In the genomic region with DNA sequence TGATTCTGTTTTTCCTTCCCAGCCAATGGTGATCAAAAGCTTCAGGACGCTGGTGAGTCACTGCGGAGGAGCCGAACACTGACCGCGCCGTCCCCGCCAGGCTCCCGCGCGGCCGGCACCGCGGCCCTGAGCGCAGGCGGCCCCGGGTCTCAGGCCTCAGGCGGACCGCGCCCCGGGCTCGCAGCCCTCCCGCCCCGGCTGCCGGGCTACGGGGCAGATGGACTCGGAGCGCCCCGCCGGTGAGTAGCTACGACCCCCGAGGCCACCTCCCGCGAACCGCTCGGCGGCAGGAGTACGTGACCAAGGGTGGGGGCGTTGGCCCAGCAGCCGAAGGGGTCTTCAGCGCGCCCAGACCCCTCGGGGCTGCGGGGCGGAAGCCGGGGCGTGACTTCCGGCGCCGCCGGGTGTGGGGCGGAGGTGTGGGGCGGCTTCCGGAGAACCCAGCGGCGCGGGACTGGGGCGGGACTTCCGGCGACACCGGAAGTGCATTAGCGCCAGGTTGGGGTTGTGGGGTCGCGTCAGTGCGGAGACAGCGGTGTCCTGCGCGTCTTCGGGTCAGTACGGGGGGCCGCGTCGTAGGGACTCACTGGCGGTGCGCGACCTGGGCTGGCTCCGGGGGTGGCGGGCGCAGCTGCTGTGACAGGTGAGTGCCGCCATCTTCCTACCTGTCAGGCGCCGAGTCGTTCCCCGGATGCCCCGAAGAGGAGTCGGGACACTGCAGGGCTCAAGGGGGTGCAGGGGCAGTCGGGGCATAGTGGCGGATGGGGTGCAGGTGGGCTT, we compare ENCODE assay signal across 8 cellular contexts. TPM values are rescaled to one million over a fixed set of nuclear protein-coding genes. Genes with fewer than 3 reads are reported as not detected.
DNase-seq lines count a peak whose midpoint lies in the region; ATAC-seq and TF ChIP-seq lines count a peak whose summit lies in the region.

A gene with protein sequence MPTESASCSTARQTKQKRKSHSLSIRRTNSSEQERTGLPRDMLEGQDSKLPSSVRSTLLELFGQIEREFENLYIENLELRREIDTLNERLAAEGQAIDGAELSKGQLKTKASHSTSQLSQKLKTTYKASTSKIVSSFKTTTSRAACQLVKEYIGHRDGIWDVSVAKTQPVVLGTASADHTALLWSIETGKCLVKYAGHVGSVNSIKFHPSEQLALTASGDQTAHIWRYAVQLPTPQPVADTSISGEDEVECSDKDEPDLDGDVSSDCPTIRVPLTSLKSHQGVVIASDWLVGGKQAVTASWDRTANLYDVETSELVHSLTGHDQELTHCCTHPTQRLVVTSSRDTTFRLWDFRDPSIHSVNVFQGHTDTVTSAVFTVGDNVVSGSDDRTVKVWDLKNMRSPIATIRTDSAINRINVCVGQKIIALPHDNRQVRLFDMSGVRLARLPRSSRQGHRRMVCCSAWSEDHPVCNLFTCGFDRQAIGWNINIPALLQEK (plus strand): TSS at position 60 of the 780 bp plus-strand sequence. CDS start 15,771 bp downstream, outside the sequence.

- peaks cover 12% of the 10 kb centered on the region for H3K4me1 ChIP-seq in HUES64 (ENCODE audit: insufficient read depth, low read length)

- ATAC-seq in GM21447 (IDR thresholded peaks at IDR 0.05; ENCODE audit: unreplicated experiment) = peak; percentile 91

- TF ChIP-seq CTCF in fibroblast of the aortic adventitia (IDR thresholded peaks at IDR 0.05; ENCODE audit: insufficient read depth, low read length) (no peak), nephron progenitor cell (IDR thresholded peaks at IDR 0.05) (no peak)

- H3K4me3 Mint-ChIP-seq in activated T-helper 2 cell treated with anti-CD3 and anti-CD28 coated beads, Interferon-gamma antibody, Interleukin-2, Interleukin-4, amounts not matched to agents 10 μg/mL and 5 μg/mL and 100 μg/mL, durations not matched to agents 14 hours and 24 hours and 36 hours (ENCODE audit: low read depth) = peak within 1 kb of the TSS; percentile 95
- peak within 1 kb of the TSS; percentile 98 for H3K4me3 Mint-ChIP-seq in nephron progenitor cell
- peak within 1 kb of the TSS; percentile 94 for H3K4me3 Mint-ChIP-seq in stimulated activated naive CD8-positive, alpha-beta T cell treated with anti-CD3 and anti-CD28 coated beads, Interleukin-15, Interleukin-2, amounts not matched to agents 100 ng/mL and 50 ng/mL, for 24 hours

- H3K9ac ChIP-seq in HUES64 (ENCODE audit: low read depth, low read length) = peak within 1 kb of the TSS; percentile 97

- WGBS in HUES64 = under 1% methylated on average over 86 of the region's 87 CpGs

- H3K4me3 ChIP-seq in HUES64 (ENCODE audit: low read length) (peak within 1 kb of the TSS; percentile 100), fibroblast of the aortic adventitia (ENCODE audit: low read depth, low read length) (peak within 1 kb of the TSS; percentile 96)

- H3K36me3 Mint-ChIP-seq in activated T-helper 2 cell treated with anti-CD3 and anti-CD28 coated beads, Interferon-gamma antibody, Interleukin-2, Interleukin-4, amounts not matched to agents 10 μg/mL and 5 μg/mL and 100 μg/mL, durations not matched to agents 14 hours and 24 hours and 36 hours (ENCODE audit: low read depth) = peaks cover 64% of the 10 kb centered on the region
- H3K36me3 Mint-ChIP-seq in nephron progenitor cell (ENCODE audit: low read depth) = peaks cover 35% of the 10 kb centered on the region
- peaks cover 27% of the 10 kb centered on the region for H3K36me3 Mint-ChIP-seq in stimulated activated naive CD8-positive, alpha-beta T cell treated with anti-CD3 and anti-CD28 coated beads, Interleukin-15, Interleukin-2, amounts not matched to agents 100 ng/mL and 50 ng/mL, for 24 hours (ENCODE audit: low read depth)

- H3K4me1 Mint-ChIP-seq in activated T-helper 2 cell treated with anti-CD3 and anti-CD28 coated beads, Interferon-gamma antibody, Interleukin-2, Interleukin-4, amounts not matched to agents 10 μg/mL and 5 μg/mL and 100 μg/mL, durations not matched to agents 14 hours and 24 hours and 36 hours (ENCODE audit: low read depth) = peaks cover 67% of the 10 kb centered on the region
- H3K4me1 Mint-ChIP-seq in nephron progenitor cell = peaks cover 53% of the 10 kb centered on the region
- H3K4me1 Mint-ChIP-seq in stimulated activated naive CD8-positive, alpha-beta T cell treated with anti-CD3 and anti-CD28 coated beads, Interleukin-15, Interleukin-2, amounts not matched to agents 100 ng/mL and 50 ng/mL, for 24 hours (ENCODE audit: low read depth) = peaks cover 83% of the 10 kb centered on the region

- H3K27me3 Mint-ChIP-seq in activated T-helper 2 cell treated with anti-CD3 and anti-CD28 coated beads, Interferon-gamma antibody, Interleukin-2, Interleukin-4, amounts not matched to agents 10 μg/mL and 5 μg/mL and 100 μg/mL, durations not matched to agents 14 hours and 24 hours and 36 hours (ENCODE audit: low read depth) = no peaks in the 10 kb centered on the region
- no peaks in the 10 kb centered on the region for H3K27me3 Mint-ChIP-seq in nephron progenitor cell (ENCODE audit: low read depth, poor library complexity)
- no peaks in the 10 kb centered on the region for H3K27me3 Mint-ChIP-seq in stimulated activated naive CD8-positive, alpha-beta T cell treated with anti-CD3 and anti-CD28 coated beads, Interleukin-15, Interleukin-2, amounts not matched to agents 100 ng/mL and 50 ng/mL, for 24 hours

- peaks cover 24% of the 10 kb centered on the region for H3K36me3 ChIP-seq in HUES64 (ENCODE audit: insufficient read depth, low read length)

- H3K9me3 ChIP-seq in HUES64 (ENCODE audit: insufficient read depth, low read depth, low read length) = no peaks in the 10 kb centered on the region

- no peaks in the 10 kb centered on the region for H3K9me3 Mint-ChIP-seq in activated T-helper 2 cell treated with anti-CD3 and anti-CD28 coated beads, Interferon-gamma antibody, Interleukin-2, Interleukin-4, amounts not matched to agents 10 μg/mL and 5 μg/mL and 100 μg/mL, durations not matched to agents 14 hours and 24 hours and 36 hours
- H3K9me3 Mint-ChIP-seq in nephron progenitor cell = no peaks in the 10 kb centered on the region
- no peaks in the 10 kb centered on the region for H3K9me3 Mint-ChIP-seq in stimulated activated naive CD8-positive, alpha-beta T cell treated with anti-CD3 and anti-CD28 coated beads, Interleukin-15, Interleukin-2, amounts not matched to agents 100 ng/mL and 50 ng/mL, for 24 hours

- H3K27me3 ChIP-seq in HUES64 (ENCODE audit: insufficient read depth, low read length) = no peaks in the 10 kb centered on the region

- peak within 1 kb of the TSS; percentile 87 for H3K27ac Mint-ChIP-seq in activated T-helper 2 cell treated with anti-CD3 and anti-CD28 coated beads, Interferon-gamma antibody, Interleukin-2, Interleukin-4, amounts not matched to agents 10 μg/mL and 5 μg/mL and 100 μg/mL, durations not matched to agents 14 hours and 24 hours and 36 hours
- peak within 1 kb of the TSS; percentile 98 for H3K27ac Mint-ChIP-seq in nephron progenitor cell
- peak within 1 kb of the TSS; percentile 93 for H3K27ac Mint-ChIP-seq in stimulated activated naive CD8-positive, alpha-beta T cell treated with anti-CD3 and anti-CD28 coated beads, Interleukin-15, Interleukin-2, amounts not matched to agents 100 ng/mL and 50 ng/mL, for 24 hours

- H3K27ac ChIP-seq in HUES64 (ENCODE audit: low read depth, low read length) = peak within 1 kb of the TSS; percentile 94

- intact Hi-C loops in activated T-helper 2 cell treated with anti-CD3 and anti-CD28 coated beads, Interferon-gamma antibody, Interleukin-2, Interleukin-4, amounts not matched to agents 10 μg/mL and 5 μg/mL and 100 μg/mL, durations not matched to agents 14 hours and 24 hours and 36 hours (cut with micrococcal nuclease) = loop anchor here (1.0 to 5.0 kb wide), 2 partner anchors 8 to 36 kb away; no protein-coding TSS in a partner anchor

- DNase-seq in DMS79 treated with DMSO at 0.1 percent for 48 hours (lab: John Stamatoyannopoulos, UW) (peak; percentile 12), RPMI7951 (ENCODE audit: low read depth) (peak; percentile 93), fibroblast of the aortic adventitia (ENCODE audit: low read depth) (peak; percentile 66), nephron progenitor cell (peak; percentile 94)
- peak; percentile 83 for DNase-seq in activated T-helper 2 cell treated with anti-CD3 and anti-CD28 coated beads, Interferon-gamma antibody, Interleukin-2, Interleukin-4, amounts not matched to agents 10 μg/mL and 5 μg/mL and 100 μg/mL, durations not matched to agents 14 hours and 24 hours and 36 hours (ENCODE audit: low spot score)

RNA-seq across cellular contexts. Expression of the gene that starts here (rescaled TPM):
- 6.6 TPM for polyA plus RNA-seq in HUES64 (2013, experiment 1 of 2)
- 7.2 TPM for polyA plus RNA-seq in HUES64 (2013, experiment 2 of 2)
- total RNA-seq in RPMI7951 (2014; rRNA removed; shearing (Covaris generic)) = 13.5 and 14.1 TPM in 2 replicates
- total RNA-seq in activated T-helper 2 cell treated with anti-CD3 and anti-CD28 coated beads, Interferon-gamma antibody, Interleukin-2, Interleukin-4, amounts not matched to agents 10 μg/mL and 5 μg/mL and 100 μg/mL, durations not matched to agents 14 hours and 24 hours and 36 hours = 17.0 and 18.9 TPM in 2 replicates
- 14.4 and 17.0 TPM in 2 replicates for total RNA-seq in fibroblast of the aortic adventitia (ENCODE audit: low replicate concordance)

Comparison
In these comparisons a context has a peak if more than half of its experiments do, and no peak if none do; other contexts are left out.
1. Peak in every context shown above with its lines: DNase-seq, ATAC-seq, H3K4me3 ChIP-seq and H3K27ac ChIP-seq.
2. DNase-seq: peak in every context shown above with its lines; median percentile 94 in nephron progenitor cell; 93 in RPMI7951; 83 in activated T-helper 2 cell treated with anti-CD3 and anti-CD28 coated beads, Interferon-gamma antibody, Interleukin-2, Interleukin-4, amounts not matched to agents 10 μg/mL and 5 μg/mL and 100 μg/mL, durations not matched to agents 14 hours and 24 hours and 36 hours; 66 in fibroblast of the aortic adventitia; 12 in DMS79 treated with DMSO at 0.1 percent for 48 hours.